ENCODE assay signal across 5 cellular contexts in the genomic region with DNA sequence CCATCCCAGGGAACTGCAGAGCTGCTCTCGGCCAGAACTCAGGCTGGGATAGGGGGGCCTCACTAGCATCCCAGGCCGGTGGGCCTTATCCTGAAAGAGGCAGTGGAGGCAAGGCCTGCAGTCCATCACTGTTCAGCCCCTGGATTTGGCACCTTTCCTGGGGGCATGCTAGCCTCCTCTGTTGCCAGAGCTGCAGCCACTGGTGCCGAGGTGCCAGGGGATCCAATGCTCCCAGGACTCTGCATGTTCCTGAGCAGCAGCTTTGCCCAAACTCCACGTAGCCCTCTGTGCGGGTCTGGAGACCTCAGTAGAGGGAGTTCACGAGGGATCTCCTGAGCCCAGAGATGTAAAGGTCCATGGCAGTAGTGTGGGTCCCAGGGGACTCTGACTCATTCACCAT.
"Had no signal": no experiment of that assay in that cellular context is flagged by ENCODE, and none has a peak within 500 bp of the region (broad histone marks: within the 10 kb centered on the region; RNA-seq: fewer than 3 reads in every experiment).

No MANE protein-coding gene starts in this region.

- H3K27ac ChIP-seq: HL-60 had no signal

- H3K4me1 Mint-ChIP-seq: GM23338 had no signal

- H3K4me3 Mint-ChIP-seq: GM23338, H9 had no signal

- H3K4me3 ChIP-seq: GM23338 had no signal

- DNase-seq: H9, HCEC 1CT had no signal

- H3K27ac Mint-ChIP-seq: GM23338 had no signal

- ATAC-seq: GM23338, HepG2 had no signal
